ENCODE assay signal across 26 cellular contexts in the genomic region with DNA sequence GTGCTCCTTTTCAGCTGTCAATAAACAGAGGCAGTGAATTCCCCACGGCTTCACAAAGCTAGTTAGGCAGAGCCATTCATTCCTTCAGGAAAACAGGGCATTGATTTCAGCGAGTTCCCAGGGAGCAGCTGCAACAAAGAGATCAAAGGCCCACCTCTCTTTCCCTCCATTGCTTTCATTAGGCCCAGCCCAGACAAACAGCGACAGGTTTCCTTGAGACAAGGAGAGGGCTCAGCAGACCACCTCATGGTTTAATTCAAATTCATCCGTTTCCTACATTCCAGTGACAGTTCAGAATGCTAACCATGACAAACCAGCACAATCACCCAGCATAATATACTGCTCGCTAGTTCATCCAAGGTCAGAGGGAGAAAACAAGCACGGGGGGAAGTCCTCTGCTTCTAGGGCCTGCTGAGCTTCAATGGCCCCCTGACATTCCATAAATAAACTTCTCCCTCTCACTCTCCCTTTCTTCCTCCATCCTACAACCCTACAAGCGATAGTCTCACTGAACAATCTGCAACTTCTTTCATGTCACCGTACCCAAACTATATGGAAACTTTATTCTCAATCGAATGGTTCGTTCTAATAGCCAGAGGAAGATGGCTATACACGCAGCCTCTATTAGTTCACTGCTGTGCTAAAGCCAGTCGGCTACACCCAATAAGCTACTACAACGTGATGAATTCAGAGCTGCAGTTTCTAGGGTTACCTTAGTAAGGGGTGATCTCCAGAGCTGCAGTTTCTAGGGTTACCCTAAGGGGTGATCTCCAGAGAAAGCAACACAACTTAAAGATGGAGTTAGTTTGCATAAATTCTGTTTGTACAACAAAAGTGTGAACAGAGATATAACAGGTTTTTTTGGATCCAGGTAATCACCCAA. TPM values are rescaled to one million over a fixed set of nuclear protein-coding genes. Genes with fewer than 3 reads are reported as not detected.
DNase-seq lines count a peak whose midpoint lies in the region; ATAC-seq and TF ChIP-seq lines count a peak whose summit lies in the region.
"Had no signal": no experiment of that assay in that cellular context is flagged by ENCODE, and none has a peak within 500 bp of the region (broad histone marks: within the 10 kb centered on the region; RNA-seq: fewer than 3 reads in every experiment).

No MANE protein-coding gene starts in this region.

- H3K27me3 ChIP-seq in endodermal cell (ENCODE audit: control insufficient read depth, insufficient read depth, low read length, poor library complexity, severe bottlenecking) (peaks cover 54% of the 10 kb centered on the region), subcutaneous abdominal adipose tissue (ENCODE audit: control insufficient read depth in 5 of 5, insufficient read depth in 4 of 5, low read length in 5 of 5) (no peaks in the 10 kb centered on the region)
- H3K27me3 ChIP-seq: ovary, upper lobe of left lung had no signal

- DNase-seq in NCI-H146 (lab: John Stamatoyannopoulos, UW) (peak; percentile 13), NCI-H146 treated with DMSO at 0.1 percent for 48 hours (lab: John Stamatoyannopoulos, UW; ENCODE audit: unreplicated experiment) (no peak), endodermal cell (peak; percentile 89), NCI-H128 (lab: John Stamatoyannopoulos, UW; ENCODE audit: unreplicated experiment) (no peak), omental fat pad (ENCODE audit: low spot score) (no peak)
- no peak for DNase-seq in activated naive CD8-positive, alpha-beta T cell treated with anti-CD3 and anti-CD28 coated beads, Interleukin-2, amount 50 U/mL, for 24 hours
- DNase-seq: activated CD4-positive, alpha-beta T cell treated with anti-CD3 and anti-CD28 coated beads, Interleukin-2, amount 10 ng/mL, durations not matched to agents 7 days and 5 days; activated CD8-positive, alpha-beta memory T cell treated with anti-CD3 and anti-CD28 coated beads, Interleukin-2, amount 50 U/mL, for 4 hours; activated gamma-delta T cell treated with Interleukin-2 at 50 U/mL for 16 hours; AML-193; amygdala; COR-L47; effector memory CD8-positive, alpha-beta T cell; head of caudate nucleus; kidney glomerular epithelial cell; NCI-H1092 treated with DMSO at 0.1 percent for 48 hours; NCI-H2171 treated with DMSO at 0.1 percent for 48 hours; ovary; SHP77; stimulated activated CD4-positive, alpha-beta T cell treated with anti-CD3 and anti-CD28 coated beads, Interleukin-1b, Interleukin-23, amount 100 ng/mL, for 48 hours; stimulated activated naive CD8-positive, alpha-beta T cell treated with anti-CD3 and anti-CD28 coated beads, Interleukin-15, Interleukin-2, amounts not matched to agents 100 U/mL and 50 U/mL, for 24 hours; T-cell; upper lobe of left lung had no signal

- no peak for ATAC-seq in activated naive CD8-positive, alpha-beta T cell treated with anti-CD3 and anti-CD28 coated beads, Interleukin-2, amount 50 U/mL, for 24 hours
- no peak for ATAC-seq in omental fat pad (ENCODE audit: low FRiP score)
- ATAC-seq: effector memory CD8-positive, alpha-beta T cell; stimulated activated naive CD8-positive, alpha-beta T cell treated with anti-CD3 and anti-CD28 coated beads, Interleukin-15, Interleukin-2, amounts not matched to agents 100 U/mL and 50 U/mL, for 24 hours; T-cell had no signal

- H3K36me3 Mint-ChIP-seq in endodermal cell (ENCODE audit: low read depth) = no peaks in the 10 kb centered on the region
- no peaks in the 10 kb centered on the region for H3K36me3 Mint-ChIP-seq in activated naive CD8-positive, alpha-beta T cell treated with anti-CD3 and anti-CD28 coated beads, Interleukin-2, amount 50 U/mL, for 24 hours (ENCODE audit: low read depth)
- H3K36me3 Mint-ChIP-seq: T-cell had no signal

- no peaks in the 10 kb centered on the region for H3K9me3 Mint-ChIP-seq in endodermal cell
- H3K9me3 Mint-ChIP-seq in activated naive CD8-positive, alpha-beta T cell treated with anti-CD3 and anti-CD28 coated beads, Interleukin-2, amount 50 U/mL, for 24 hours = no peaks in the 10 kb centered on the region
- H3K9me3 Mint-ChIP-seq: activated CD4-positive, alpha-beta T cell treated with anti-CD3 and anti-CD28 coated beads, Interleukin-2, amount 10 ng/mL, durations not matched to agents 7 days and 5 days; effector memory CD8-positive, alpha-beta T cell; T-cell had no signal

- peak overlapping the region; percentile 41 for H3K4me3 ChIP-seq in endodermal cell (ENCODE audit: low read length)
- no peak overlapping the region for H3K4me3 ChIP-seq in mesodermal cell (ENCODE audit: extremely low read depth, insufficient read depth, low read length, poor library complexity, severe bottlenecking)
- H3K4me3 ChIP-seq in subcutaneous abdominal adipose tissue (ENCODE audit: low read depth in 1 of 5, low read length in 5 of 5) = no peak overlapping the region
- H3K4me3 ChIP-seq: ovary, upper lobe of left lung had no signal

- H3K36me3 ChIP-seq in endodermal cell (ENCODE audit: control insufficient read depth, insufficient read depth, low read length) (no peaks in the 10 kb centered on the region), mesodermal cell (ENCODE audit: control insufficient read depth, insufficient read depth, low read length) (no peaks in the 10 kb centered on the region), subcutaneous abdominal adipose tissue (ENCODE audit: control insufficient read depth in 5 of 5, insufficient read depth in 5 of 5, low read length in 5 of 5) (no peaks in the 10 kb centered on the region)
- H3K36me3 ChIP-seq: ovary, upper lobe of left lung had no signal

- H3K4me1 ChIP-seq in endodermal cell (ENCODE audit: control insufficient read depth, insufficient read depth, low read length) = peaks cover 33% of the 10 kb centered on the region
- peaks cover 23% of the 10 kb centered on the region for H3K4me1 ChIP-seq in mesodermal cell (ENCODE audit: control insufficient read depth, insufficient read depth, low read length, poor library complexity, severe bottlenecking)
- H3K4me1 ChIP-seq in subcutaneous abdominal adipose tissue (ENCODE audit: control insufficient read depth in 5 of 5, insufficient read depth in 5 of 5, low read length in 5 of 5) = peaks cover 5 to 41% (median 25%) of the 10 kb centered on the region in 5 donors

- no peak overlapping the region for H3K9ac ChIP-seq in endodermal cell (ENCODE audit: extremely low read depth, low read length, poor library complexity, severe bottlenecking)
- no peak overlapping the region for H3K9ac ChIP-seq in subcutaneous abdominal adipose tissue (ENCODE audit: low read length in 5 of 5)

- WGBS in endodermal cell (ENCODE audit: insufficient coverage in 1 of 2, insufficient read length in 1 of 2), 2 experiments = 7 to 12% methylated on average over 10 to 13 of the region's 13 CpGs
- WGBS in mesodermal cell (ENCODE audit: insufficient coverage in 2 of 2), 2 experiments = 7 to 17% methylated on average over 6 to 11 of the region's 13 CpGs

- H3K9me3 ChIP-seq in endodermal cell (ENCODE audit: control insufficient read depth, low read length) = no peaks in the 10 kb centered on the region
- H3K9me3 ChIP-seq in mesodermal cell (ENCODE audit: control insufficient read depth, low read length) = no peaks in the 10 kb centered on the region
- no peaks in the 10 kb centered on the region for H3K9me3 ChIP-seq in subcutaneous abdominal adipose tissue (ENCODE audit: control insufficient read depth in 5 of 5, low read length in 5 of 5)
- H3K9me3 ChIP-seq: ovary, upper lobe of left lung had no signal

- H3K4me1 Mint-ChIP-seq in endodermal cell = peaks cover 45% of the 10 kb centered on the region
- peaks cover 3% of the 10 kb centered on the region for H3K4me1 Mint-ChIP-seq in activated naive CD8-positive, alpha-beta T cell treated with anti-CD3 and anti-CD28 coated beads, Interleukin-2, amount 50 U/mL, for 24 hours

- H3K4me3 Mint-ChIP-seq in endodermal cell = peak overlapping the region; percentile 19
- no peak overlapping the region for H3K4me3 Mint-ChIP-seq in activated naive CD8-positive, alpha-beta T cell treated with anti-CD3 and anti-CD28 coated beads, Interleukin-2, amount 50 U/mL, for 24 hours
- H3K4me3 Mint-ChIP-seq: activated CD4-positive, alpha-beta T cell treated with anti-CD3 and anti-CD28 coated beads, Interleukin-2, amount 10 ng/mL, durations not matched to agents 7 days and 5 days; effector memory CD8-positive, alpha-beta T cell; T-cell had no signal

- H3K27ac Mint-ChIP-seq in endodermal cell = peak overlapping the region; percentile 77
- H3K27ac Mint-ChIP-seq in activated naive CD8-positive, alpha-beta T cell treated with anti-CD3 and anti-CD28 coated beads, Interleukin-2, amount 50 U/mL, for 24 hours = no peak overlapping the region
- H3K27ac Mint-ChIP-seq: activated CD4-positive, alpha-beta T cell treated with anti-CD3 and anti-CD28 coated beads, Interleukin-2, amount 10 ng/mL, durations not matched to agents 7 days and 5 days; effector memory CD8-positive, alpha-beta T cell; T-cell had no signal

- H3K27me3 Mint-ChIP-seq in endodermal cell (ENCODE audit: insufficient read depth) = peaks cover 72% of the 10 kb centered on the region
- H3K27me3 Mint-ChIP-seq in activated naive CD8-positive, alpha-beta T cell treated with anti-CD3 and anti-CD28 coated beads, Interleukin-2, amount 50 U/mL, for 24 hours = no peaks in the 10 kb centered on the region
- H3K27me3 Mint-ChIP-seq: T-cell had no signal

- no peak for TF ChIP-seq CTCF in endodermal cell (conservative IDR thresholded peaks at IDR 0.05)
- no peak for TF ChIP-seq CTCF in omental fat pad (IDR thresholded peaks at IDR 0.05)

- H3K27ac ChIP-seq in endodermal cell (ENCODE audit: low read depth, low read length) = peak overlapping the region; percentile 98
- H3K27ac ChIP-seq in mesodermal cell (ENCODE audit: low read depth, low read length, severe bottlenecking) = peak overlapping the region; percentile 93
- H3K27ac ChIP-seq in subcutaneous abdominal adipose tissue (ENCODE audit: low read depth, low read length) = peak overlapping the region; percentile 81
- H3K27ac ChIP-seq: 22Rv1, ovary, upper lobe of left lung had no signal

RNA-seq across cellular contexts. Expression of gene PLAGL1, which starts 34.7 kb away (rescaled TPM):
- 1 to 10 TPM; 1.4 to 1.6 TPM for total RNA-seq in endodermal cell
- polyA plus RNA-seq in endodermal cell (2013, experiment 1 of 2) = 87.8 TPM
- polyA plus RNA-seq in endodermal cell (2013, experiment 2 of 2) = 69.3 TPM
- polyA plus RNA-seq in mesodermal cell (2013, experiment 1 of 2) = 46.8 TPM
- 50.0 TPM for polyA plus RNA-seq in mesodermal cell (2013, experiment 2 of 2)
- 10 to 100 TPM; 22.3 to 33.6 (median 26.0) TPM for total RNA-seq in omental fat pad

Comparison
In these comparisons a context has a peak if more than half of its experiments do, and no peak if none do; other contexts are left out.
1. DNase-seq: peak in NCI-H146 (single experiment) and endodermal cell (single experiment); none in NCI-H146 treated with DMSO at 0.1 percent for 48 hours (single experiment), activated naive CD8-positive, alpha-beta T cell treated with anti-CD3 and anti-CD28 coated beads, Interleukin-2, amount 50 U/mL, for 24 hours (single experiment), NCI-H128 (single experiment) and omental fat pad (single experiment).
2. RNA of gene PLAGL1, which starts 34.7 kb away (total RNA-seq): 22.3 to 33.6 TPM in omental fat pad; 1.4 to 1.6 TPM in endodermal cell; every median in the first group is over 4 times any median in the second.
3. Peak in every context shown above with its lines, with median percentiles within 50 percentile points of each other: H3K27ac ChIP-seq.